ENCODE assay signal across 11 cellular contexts in genomic region chr9:18362901-18363685, GRCh38.
DNase-seq lines count a peak whose midpoint lies in the region; ATAC-seq and TF ChIP-seq lines count a peak whose summit lies in the region.
"Had no signal": no experiment of that assay in that cellular context is flagged by ENCODE, and none has a peak within 500 bp of the region (broad histone marks: within the 10 kb centered on the region; RNA-seq: fewer than 3 reads in every experiment).

No MANE protein-coding gene starts in this region.

- no peak for TF ChIP-seq POLR2A in prostate gland (IDR thresholded peaks at IDR 0.05)

- CTCF ChIA-PET in AG04450 (lab: Charles Lee) = interaction anchor here (0.6 to 1.0 kb wide), 2 partner anchors 108 to 461 kb away, joined by 4 to 9 read pairs; no protein-coding TSS in a partner anchor

- no peaks in the 10 kb centered on the region for H3K9me3 ChIP-seq in AG04450 (ENCODE audit: control insufficient read depth, insufficient read depth, low read length)
- no peaks in the 10 kb centered on the region for H3K9me3 ChIP-seq in prostate gland
- H3K9me3 ChIP-seq: suprapubic skin had no signal

- no peaks in the 10 kb centered on the region for H3K27me3 ChIP-seq in AG04450 (ENCODE audit: control insufficient read depth, insufficient read depth, low read length)
- H3K27me3 ChIP-seq in prostate gland (replicated peaks; ENCODE audit: insufficient read depth) = no peaks in the 10 kb centered on the region
- H3K27me3 ChIP-seq: suprapubic skin had no signal

- POLR2A ChIA-PET in AG04450 (lab: Yijun Ruan, JAX) = interaction anchor here (1.3 kb wide), 1 partner anchor 385 kb away, joined by 5 read pairs; no protein-coding TSS in a partner anchor

- DNase-seq in AG04450 (ENCODE audit: low read depth, low spot score) = peak; percentile 47
- DNase-seq in NCI-H1105 (lab: John Stamatoyannopoulos, UW) = peak; percentile 19
- peak; percentile 84 for DNase-seq in fibroblast of peridontal ligament (ENCODE audit: extremely low read depth)
- no peak for DNase-seq in prostate gland (ENCODE audit: low spot score)
- DNase-seq in foreskin melanocyte = no peak
- DNase-seq: activated CD4-positive, alpha-beta T cell treated with anti-CD3 and anti-CD28 coated beads, Interleukin-2, amount 10 ng/mL, durations not matched to agents 7 days and 5 days had no signal

- WGBS in prostate gland = 30% methylated on average over 3 of the region's 3 CpGs

- intact Hi-C loops in prostate gland (cut with DNase I) = no loop called here

- H3K4me3 ChIP-seq in AG04450 (ENCODE audit: low read depth, low read length) = no peak overlapping the region
- H3K4me3 ChIP-seq in prostate gland = no peak overlapping the region
- H3K4me3 ChIP-seq: suprapubic skin had no signal

- H3K27ac ChIP-seq in AG04450 (ENCODE audit: low read depth, low read length) (no peak overlapping the region), prostate gland (no peak overlapping the region)
- H3K27ac ChIP-seq: C4-2B, suprapubic skin had no signal

- TF ChIP-seq CTCF in AG04450 (IDR thresholded peaks at IDR 0.05; ENCODE audit: low read depth, low read length) = no peak
- TF ChIP-seq CTCF in prostate gland (IDR thresholded peaks at IDR 0.05) = no peak

- ATAC-seq in GM21360 (IDR thresholded peaks at IDR 0.05; ENCODE audit: unreplicated experiment) = peak; percentile 54
- no peak for ATAC-seq in GM19397 (IDR thresholded peaks at IDR 0.05; ENCODE audit: unreplicated experiment)
- no peak for ATAC-seq in GM19324 (IDR thresholded peaks at IDR 0.05; ENCODE audit: low FRiP score, unreplicated experiment)

- H3K4me1 ChIP-seq in prostate gland (replicated peaks) = no peaks in the 10 kb centered on the region
- H3K4me1 ChIP-seq: suprapubic skin had no signal

- no peaks in the 10 kb centered on the region for H3K36me3 ChIP-seq in prostate gland
- H3K36me3 ChIP-seq: suprapubic skin had no signal

Comparison
In these comparisons a context has a peak if more than half of its experiments do, and no peak if none do; other contexts are left out.
1. DNase-seq: peak in AG04450 (single experiment), NCI-H1105 (single experiment) and fibroblast of peridontal ligament (single experiment); none in prostate gland (single experiment) and foreskin melanocyte (single experiment).